9 cellular contexts compared by ENCODE assay signal in the genomic region with DNA sequence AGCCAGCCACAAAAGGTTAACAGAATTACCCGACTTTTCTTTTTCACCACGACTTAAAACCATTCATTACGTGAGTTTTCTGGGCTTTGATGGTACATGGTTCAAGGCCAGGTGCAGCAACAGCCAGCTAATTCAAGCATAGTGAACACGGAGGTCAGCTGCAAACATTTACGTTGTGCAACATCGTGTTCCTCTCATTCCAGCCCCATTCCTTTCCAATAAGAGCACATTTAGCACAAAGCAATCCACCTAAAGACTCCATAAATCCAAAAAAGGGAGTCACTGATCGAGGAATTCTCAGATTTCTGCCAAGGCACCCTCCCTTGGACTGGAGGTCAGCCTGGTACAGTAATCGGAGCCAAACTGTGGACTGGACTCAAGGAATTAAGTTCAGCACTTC. TPM values are rescaled to one million over a fixed set of nuclear protein-coding genes. Genes with fewer than 3 reads are reported as not detected.
DNase-seq lines count a peak whose midpoint lies in the region; ATAC-seq and TF ChIP-seq lines count a peak whose summit lies in the region.
"Had no signal": no experiment of that assay in that cellular context is flagged by ENCODE, and none has a peak within 500 bp of the region (broad histone marks: within the 10 kb centered on the region; RNA-seq: fewer than 3 reads in every experiment).

No MANE protein-coding gene starts in this region.

- H3K4me3 ChIP-seq in right cardiac atrium (ENCODE audit: low read length) (peak overlapping the region; percentile 29), stomach smooth muscle (ENCODE audit: low read length in 2 of 2) (peak overlapping the region; percentile 47 to 55)

- peak overlapping the region; percentile 87 for H3K27ac Mint-ChIP-seq in WTC11
- H3K27ac Mint-ChIP-seq: stimulated activated naive CD8-positive, alpha-beta T cell treated with anti-CD3 and anti-CD28 coated beads, Interleukin-15, Interleukin-2, amounts not matched to agents 100 ng/mL and 50 ng/mL, for 24 hours had no signal

- peaks cover 15% of the 10 kb centered on the region for H3K4me1 ChIP-seq in right cardiac atrium (ENCODE audit: control insufficient read depth, insufficient read depth, low read length)
- peaks cover 19% of the 10 kb centered on the region for H3K4me1 ChIP-seq in stomach smooth muscle (ENCODE audit: control insufficient read depth, insufficient read depth, low read length)

- H3K4me3 Mint-ChIP-seq in WTC11, result no peak overlapping the region
- H3K4me3 Mint-ChIP-seq: stimulated activated naive CD8-positive, alpha-beta T cell treated with anti-CD3 and anti-CD28 coated beads, Interleukin-15, Interleukin-2, amounts not matched to agents 100 ng/mL and 50 ng/mL, for 24 hours had no signal

- WGBS in right cardiac atrium, result 12% methylated on average over 8 of the region's 8 CpGs

- peak overlapping the region in 1 of 2 donors; percentile 37 for H3K9ac ChIP-seq in stomach smooth muscle (ENCODE audit: low read length in 2 of 2)

- no peak for ATAC-seq in WTC11
- peak; percentile 59 to 69 for ATAC-seq in right cardiac atrium

- CTCF ChIA-PET in WTC11 (lab: Charles Lee), result interaction anchor here (0.9 to 1.5 kb wide), 2 partner anchors 13 to 192 kb away, joined by 3 to 5 read pairs; no protein-coding TSS in a partner anchor

- no peaks in the 10 kb centered on the region for H3K36me3 Mint-ChIP-seq in WTC11

- DNase-seq in NCI-H2029 treated with DMSO at 0.1 percent for 48 hours (lab: John Stamatoyannopoulos, UW), result peak; percentile 6
- no peak for DNase-seq in NCI-H2029 (lab: John Stamatoyannopoulos, UW)
- DNase-seq in WTC11 (ENCODE audit: low spot score), result no peak
- no peak for DNase-seq in right cardiac atrium
- no peak for DNase-seq in stimulated activated CD4-positive, alpha-beta T cell treated with anti-CD3 and anti-CD28 coated beads, Interleukin-4, amount 100 ng/mL, for 4 hours
- DNase-seq in DMS53 treated with DMSO at 0.1 percent for 48 hours (lab: John Stamatoyannopoulos, UW; ENCODE audit: unreplicated experiment), result no peak
- DNase-seq in stimulated activated naive CD4-positive, alpha-beta T cell treated with Interleukin-2 at 50 U/mL for 16 hours (lab: John Stamatoyannopoulos, UW), result no peak

- TF ChIP-seq CTCF in WTC11 (IDR thresholded peaks at IDR 0.05), result no peak

- no peaks in the 10 kb centered on the region for H3K9me3 Mint-ChIP-seq in WTC11
- H3K9me3 Mint-ChIP-seq: stimulated activated naive CD8-positive, alpha-beta T cell treated with anti-CD3 and anti-CD28 coated beads, Interleukin-15, Interleukin-2, amounts not matched to agents 100 ng/mL and 50 ng/mL, for 24 hours had no signal

- intact Hi-C loops in right cardiac atrium (cut with DNase I), result no loop called here

- H3K4me1 Mint-ChIP-seq in WTC11, result peaks cover 93% of the 10 kb centered on the region

- H3K27me3 Mint-ChIP-seq in WTC11 (ENCODE audit: low read depth), result no peaks in the 10 kb centered on the region

- H3K27ac ChIP-seq in right cardiac atrium (ENCODE audit: low read length) (peak overlapping the region; percentile 17), stomach smooth muscle (ENCODE audit: low read length) (peak overlapping the region; percentile 25)

- no peaks in the 10 kb centered on the region for H3K36me3 ChIP-seq in stomach smooth muscle (ENCODE audit: control insufficient read depth in 2 of 2, insufficient read depth in 2 of 2, low read length in 2 of 2)

- no peaks in the 10 kb centered on the region for H3K27me3 ChIP-seq in right cardiac atrium (ENCODE audit: control insufficient read depth, insufficient read depth)
- no peaks in the 10 kb centered on the region for H3K27me3 ChIP-seq in stomach smooth muscle (ENCODE audit: control insufficient read depth in 1 of 2, insufficient read depth in 2 of 2, low read length in 2 of 2)

- H3K9me3 ChIP-seq in right cardiac atrium (ENCODE audit: control insufficient read depth, low read length) (no peaks in the 10 kb centered on the region), stomach smooth muscle (ENCODE audit: control insufficient read depth in 2 of 2, low read length in 2 of 2) (no peaks in the 10 kb centered on the region)

- POLR2A ChIA-PET in WTC11 (lab: Charles Lee), result no interaction called here

TF ChIP-seq in WTC11, 78 proteins besides CTCF, POLR2A, EP300 and RAD21:
- TF ChIP-seq, protein P1, sequence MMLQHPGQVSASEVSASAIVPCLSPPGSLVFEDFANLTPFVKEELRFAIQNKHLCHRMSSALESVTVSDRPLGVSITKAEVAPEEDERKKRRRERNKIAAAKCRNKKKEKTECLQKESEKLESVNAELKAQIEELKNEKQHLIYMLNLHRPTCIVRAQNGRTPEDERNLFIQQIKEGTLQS (CRISPR knock-in tag; conservative IDR thresholded peaks at IDR 0.05), result no peak
- TF ChIP-seq, protein P2, sequence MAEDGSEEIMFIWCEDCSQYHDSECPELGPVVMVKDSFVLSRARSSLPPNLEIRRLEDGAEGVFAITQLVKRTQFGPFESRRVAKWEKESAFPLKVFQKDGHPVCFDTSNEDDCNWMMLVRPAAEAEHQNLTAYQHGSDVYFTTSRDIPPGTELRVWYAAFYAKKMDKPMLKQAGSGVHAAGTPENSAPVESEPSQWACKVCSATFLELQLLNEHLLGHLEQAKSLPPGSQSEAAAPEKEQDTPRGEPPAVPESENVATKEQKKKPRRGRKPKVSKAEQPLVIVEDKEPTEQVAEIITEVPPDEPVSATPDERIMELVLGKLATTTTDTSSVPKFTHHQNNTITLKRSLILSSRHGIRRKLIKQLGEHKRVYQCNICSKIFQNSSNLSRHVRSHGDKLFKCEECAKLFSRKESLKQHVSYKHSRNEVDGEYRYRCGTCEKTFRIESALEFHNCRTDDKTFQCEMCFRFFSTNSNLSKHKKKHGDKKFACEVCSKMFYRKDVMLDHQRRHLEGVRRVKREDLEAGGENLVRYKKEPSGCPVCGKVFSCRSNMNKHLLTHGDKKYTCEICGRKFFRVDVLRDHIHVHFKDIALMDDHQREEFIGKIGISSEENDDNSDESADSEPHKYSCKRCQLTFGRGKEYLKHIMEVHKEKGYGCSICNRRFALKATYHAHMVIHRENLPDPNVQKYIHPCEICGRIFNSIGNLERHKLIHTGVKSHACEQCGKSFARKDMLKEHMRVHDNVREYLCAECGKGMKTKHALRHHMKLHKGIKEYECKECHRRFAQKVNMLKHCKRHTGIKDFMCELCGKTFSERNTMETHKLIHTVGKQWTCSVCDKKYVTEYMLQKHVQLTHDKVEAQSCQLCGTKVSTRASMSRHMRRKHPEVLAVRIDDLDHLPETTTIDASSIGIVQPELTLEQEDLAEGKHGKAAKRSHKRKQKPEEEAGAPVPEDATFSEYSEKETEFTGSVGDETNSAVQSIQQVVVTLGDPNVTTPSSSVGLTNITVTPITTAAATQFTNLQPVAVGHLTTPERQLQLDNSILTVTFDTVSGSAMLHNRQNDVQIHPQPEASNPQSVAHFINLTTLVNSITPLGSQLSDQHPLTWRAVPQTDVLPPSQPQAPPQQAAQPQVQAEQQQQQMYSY (CRISPR knock-in tag; IDR thresholded peaks at IDR 0.05), result 0 out of 2 replicates have a peak, but pooled peaks have one; percentile 44
- peak; percentile 84 for TF ChIP-seq GABPB1 (CRISPR knock-in tag; IDR thresholded peaks at IDR 0.05)
TF ChIP-seq in WTC11: peak in this region for 2.

RNA-seq across cellular contexts. Expression of a gene that starts 14.4 kb away (rescaled TPM):
- total RNA-seq in WTC11 (2021) (160 to 172 TPM (median 168 TPM) in 3 replicates), right cardiac atrium (10 to 100 TPM; 14.9 to 35.8 (median 32.4) TPM)
- 26.3 TPM for polyA plus RNA-seq in right cardiac atrium
